38 cellular contexts compared by ENCODE assay signal in the genomic region with DNA sequence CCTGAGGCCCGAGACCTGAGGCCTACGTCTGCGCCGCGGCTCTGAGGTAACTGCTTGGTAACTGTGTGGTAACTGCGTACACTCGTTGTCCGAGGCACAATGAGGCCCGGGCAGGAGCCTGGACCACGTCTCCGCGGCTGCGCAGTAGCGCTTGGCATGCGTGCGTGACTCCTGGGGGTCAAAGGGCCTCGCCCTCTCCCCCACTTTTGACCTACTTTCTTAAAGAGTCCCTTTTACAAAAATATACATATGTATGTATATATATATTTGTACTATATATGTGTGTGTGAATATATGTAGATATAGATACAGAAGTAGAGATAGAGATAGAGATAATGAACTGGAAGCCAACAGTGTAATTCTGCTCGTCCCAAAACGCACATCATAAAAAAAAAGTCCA. TPM values are rescaled to one million over a fixed set of nuclear protein-coding genes. Genes with fewer than 3 reads are reported as not detected.
"Had no signal": no experiment of that assay in that cellular context is flagged by ENCODE, and none has a peak within 500 bp of the region (broad histone marks: within the 10 kb centered on the region; RNA-seq: fewer than 3 reads in every experiment).

Gene BEND2 (minus strand): TSS at position 101 of the 400 bp plus-strand sequence. CDS start 136 bp downstream, outside the sequence.

- H3K9me3 ChIP-seq: MG63 had no signal

- H3K36me3 ChIP-seq: MG63 had no signal

- DNase-seq: Karpas-422, Kasumi-1, MG63, MM.1S, MV-4-11, NCI-H1048, NCI-H1092, NCI-H1092 treated with DMSO at 0.1 percent for 48 hours, NCI-H1105, NCI-H1105 treated with DMSO at 0.1 percent for 48 hours, NCI-H1417, NCI-H1417 treated with DMSO at 0.1 percent for 48 hours, NCI-H1436, NCI-H1436 treated with DMSO at 0.1 percent for 48 hours, NCI-H146, NCI-H1694, NCI-H1694 treated with DMSO at 0.1 percent for 48 hours, NCI-H187, NCI-H187 treated with DMSO at 0.1 percent for 48 hours, NCI-H1930, NCI-H2029, NCI-H2029 treated with DMSO at 0.1 percent for 48 hours, NCI-H2081, NCI-H2081 treated with DMSO at 0.1 percent for 48 hours, NCI-H2107, NCI-H2171, NCI-H2171 treated with DMSO at 0.1 percent for 48 hours, NCI-H2227 treated with DMSO at 0.1 percent for 48 hours, NCI-H226, NCI-H345, NCI-H446, NCI-H446 treated with DMSO at 0.1 percent for 48 hours, NCI-H510A had no signal

- H3K27me3 ChIP-seq: MG63 had no signal

- H3K27ac ChIP-seq: KMS-11 had no signal

- H3K4me3 ChIP-seq: MG63 had no signal

- H3K9ac ChIP-seq: KMS-11 had no signal

RNA-seq across cellular contexts. Expression of gene BEND2, which starts in this region (rescaled TPM):
- total RNA-seq: LHCN-M2, M059J, MCF 10A, NCI-H460 had no signal
